In genomic region chr4:38360201-38360600, GRCh38 we compare ENCODE assay signal across 26 cellular contexts.
"Had no signal": no experiment of that assay in that cellular context is flagged by ENCODE, and none has a peak within 500 bp of the region (broad histone marks: within the 10 kb centered on the region; RNA-seq: fewer than 3 reads in every experiment).

No MANE protein-coding gene starts in this region.

- H3K36me3 ChIP-seq: left ventricle myocardium inferior, neural progenitor cell, neutrophil, right atrium auricular region, right lobe of liver, thyroid gland, transverse colon, upper lobe of left lung, vagina had no signal

- DNase-seq: immature natural killer cell; islet precursor cell; left ventricle myocardium inferior; mesendoderm; naive B cell; natural killer cell; nephron progenitor cell; occipital lobe; right lobe of liver; stimulated activated CD4-positive, alpha-beta T cell treated with anti-CD3 and anti-CD28 coated beads, Interleukin-1b, Interleukin-23, amount 100 ng/mL, for 48 hours; stimulated activated CD4-positive, alpha-beta T cell treated with anti-CD3 and anti-CD28 coated beads, Interleukin-2, amount 100 ng/mL, for 48 hours; stimulated activated CD4-positive, alpha-beta T cell treated with anti-CD3 and anti-CD28 coated beads, Interleukin-4, amount 100 ng/mL, for 4 hours; stimulated activated CD8-positive, alpha-beta memory T cell treated with anti-CD3 and anti-CD28 coated beads, Interleukin-4, amount 100 ng/mL, for 48 hours; stimulated activated naive CD4-positive, alpha-beta T cell treated with Interleukin-2 at 50 U/mL for 16 hours; stimulated activated naive CD8-positive, alpha-beta T cell treated with anti-CD3 and anti-CD28 coated beads, Interleukin-15, amount 100 ng/mL, for 72 hours; testis; thyroid gland; transverse colon; upper lobe of left lung had no signal

- H3K4me3 ChIP-seq: left ventricle myocardium inferior, lung, neural progenitor cell, right atrium auricular region, right lobe of liver, smooth muscle cell, testis, thyroid gland, transverse colon, upper lobe of left lung, vagina had no signal

- H3K9me3 ChIP-seq: left ventricle myocardium inferior, neutrophil, right atrium auricular region, right lobe of liver, testis, thyroid gland, transverse colon, upper lobe of left lung, vagina had no signal

- H3K27ac ChIP-seq: left ventricle myocardium inferior, neural progenitor cell, neutrophil, parathyroid adenoma, right atrium auricular region, right lobe of liver, testis, thyroid gland, transverse colon, upper lobe of left lung, vagina had no signal

- H3K4me1 ChIP-seq: left ventricle myocardium inferior, neural progenitor cell, right atrium auricular region, right lobe of liver had no signal

- H3K27me3 ChIP-seq: neural progenitor cell, neutrophil, right atrium auricular region, right lobe of liver, testis, thyroid gland, transverse colon, upper lobe of left lung, vagina had no signal
